ENCODE assay signal across 1 cellular context in genomic region chr15:74585857-74586256, GRCh38.
TF ChIP-seq lines count a peak whose summit lies in the region.

No MANE protein-coding gene starts in this region.

TF ChIP-seq in WTC11, 78 proteins besides CTCF, POLR2A, EP300 and RAD21 (continued from another document):
- TF ChIP-seq E2F5 (CRISPR knock-in tag; IDR thresholded peaks at IDR 0.05) (no peak), PRDM15 (CRISPR knock-in tag; IDR thresholded peaks at IDR 0.05) (no peak), CREM (CRISPR knock-in tag; IDR thresholded peaks at IDR 0.05) (no peak), NFE2L1 (CRISPR knock-in tag; IDR thresholded peaks at IDR 0.05) (no peak), HMGA2 (CRISPR knock-in tag; IDR thresholded peaks at IDR 0.05) (no peak), ELF4 (CRISPR knock-in tag; IDR thresholded peaks at IDR 0.05; ENCODE audit: low read depth) (no peak), PRRX2 (CRISPR knock-in tag; IDR thresholded peaks at IDR 0.05) (no peak)
- TF ChIP-seq, protein P1, sequence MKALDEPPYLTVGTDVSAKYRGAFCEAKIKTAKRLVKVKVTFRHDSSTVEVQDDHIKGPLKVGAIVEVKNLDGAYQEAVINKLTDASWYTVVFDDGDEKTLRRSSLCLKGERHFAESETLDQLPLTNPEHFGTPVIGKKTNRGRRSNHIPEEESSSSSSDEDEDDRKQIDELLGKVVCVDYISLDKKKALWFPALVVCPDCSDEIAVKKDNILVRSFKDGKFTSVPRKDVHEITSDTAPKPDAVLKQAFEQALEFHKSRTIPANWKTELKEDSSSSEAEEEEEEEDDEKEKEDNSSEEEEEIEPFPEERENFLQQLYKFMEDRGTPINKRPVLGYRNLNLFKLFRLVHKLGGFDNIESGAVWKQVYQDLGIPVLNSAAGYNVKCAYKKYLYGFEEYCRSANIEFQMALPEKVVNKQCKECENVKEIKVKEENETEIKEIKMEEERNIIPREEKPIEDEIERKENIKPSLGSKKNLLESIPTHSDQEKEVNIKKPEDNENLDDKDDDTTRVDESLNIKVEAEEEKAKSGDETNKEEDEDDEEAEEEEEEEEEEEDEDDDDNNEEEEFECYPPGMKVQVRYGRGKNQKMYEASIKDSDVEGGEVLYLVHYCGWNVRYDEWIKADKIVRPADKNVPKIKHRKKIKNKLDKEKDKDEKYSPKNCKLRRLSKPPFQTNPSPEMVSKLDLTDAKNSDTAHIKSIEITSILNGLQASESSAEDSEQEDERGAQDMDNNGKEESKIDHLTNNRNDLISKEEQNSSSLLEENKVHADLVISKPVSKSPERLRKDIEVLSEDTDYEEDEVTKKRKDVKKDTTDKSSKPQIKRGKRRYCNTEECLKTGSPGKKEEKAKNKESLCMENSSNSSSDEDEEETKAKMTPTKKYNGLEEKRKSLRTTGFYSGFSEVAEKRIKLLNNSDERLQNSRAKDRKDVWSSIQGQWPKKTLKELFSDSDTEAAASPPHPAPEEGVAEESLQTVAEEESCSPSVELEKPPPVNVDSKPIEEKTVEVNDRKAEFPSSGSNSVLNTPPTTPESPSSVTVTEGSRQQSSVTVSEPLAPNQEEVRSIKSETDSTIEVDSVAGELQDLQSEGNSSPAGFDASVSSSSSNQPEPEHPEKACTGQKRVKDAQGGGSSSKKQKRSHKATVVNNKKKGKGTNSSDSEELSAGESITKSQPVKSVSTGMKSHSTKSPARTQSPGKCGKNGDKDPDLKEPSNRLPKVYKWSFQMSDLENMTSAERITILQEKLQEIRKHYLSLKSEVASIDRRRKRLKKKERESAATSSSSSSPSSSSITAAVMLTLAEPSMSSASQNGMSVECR (CRISPR knock-in tag; IDR thresholded peaks at IDR 0.05; ENCODE audit: borderline replicate concordance), result no peak
- TF ChIP-seq, protein P2, sequence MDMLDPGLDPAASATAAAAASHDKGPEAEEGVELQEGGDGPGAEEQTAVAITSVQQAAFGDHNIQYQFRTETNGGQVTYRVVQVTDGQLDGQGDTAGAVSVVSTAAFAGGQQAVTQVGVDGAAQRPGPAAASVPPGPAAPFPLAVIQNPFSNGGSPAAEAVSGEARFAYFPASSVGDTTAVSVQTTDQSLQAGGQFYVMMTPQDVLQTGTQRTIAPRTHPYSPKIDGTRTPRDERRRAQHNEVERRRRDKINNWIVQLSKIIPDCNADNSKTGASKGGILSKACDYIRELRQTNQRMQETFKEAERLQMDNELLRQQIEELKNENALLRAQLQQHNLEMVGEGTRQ (CRISPR knock-in tag; IDR thresholded peaks at IDR 0.05), result no peak
